Comparison of ENCODE assay signal across 1 cellular context in the genomic region with DNA sequence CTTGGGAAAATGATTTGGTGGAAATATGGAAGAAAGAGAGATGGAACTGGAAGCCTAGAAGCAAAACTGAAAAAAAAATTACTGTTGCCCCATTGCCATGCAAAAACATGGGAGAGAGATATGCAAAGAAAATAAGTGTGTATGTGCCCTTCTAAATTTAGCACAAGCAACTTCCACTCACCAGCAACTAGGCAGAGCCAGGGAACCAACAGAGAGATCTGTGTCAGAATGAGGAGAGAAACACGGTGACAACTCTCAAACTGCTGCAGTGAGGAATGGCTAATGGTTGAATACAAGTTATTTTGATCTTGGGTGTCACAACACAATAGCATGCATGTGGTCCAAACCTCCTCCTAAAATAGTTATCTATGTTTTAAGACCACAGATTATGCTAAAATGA.
TF ChIP-seq lines count a peak whose summit lies in the region.

No MANE protein-coding gene starts in this region.

TF ChIP-seq in HepG2, 621 proteins besides CTCF, POLR2A, EP300 and RAD21:
- no peak for TF ChIP-seq ZNF891 (CRISPR knock-in tag; IDR thresholded peaks at IDR 0.05)
- TF ChIP-seq, protein P1, sequence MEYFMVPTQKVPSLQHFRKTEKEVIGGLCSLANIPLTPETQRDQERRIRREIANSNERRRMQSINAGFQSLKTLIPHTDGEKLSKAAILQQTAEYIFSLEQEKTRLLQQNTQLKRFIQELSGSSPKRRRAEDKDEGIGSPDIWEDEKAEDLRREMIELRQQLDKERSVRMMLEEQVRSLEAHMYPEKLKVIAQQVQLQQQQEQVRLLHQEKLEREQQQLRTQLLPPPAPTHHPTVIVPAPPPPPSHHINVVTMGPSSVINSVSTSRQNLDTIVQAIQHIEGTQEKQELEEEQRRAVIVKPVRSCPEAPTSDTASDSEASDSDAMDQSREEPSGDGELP (IDR thresholded peaks at IDR 0.05; ENCODE audit: borderline replicate concordance, low read depth): no peak
- TF ChIP-seq, protein P2, sequence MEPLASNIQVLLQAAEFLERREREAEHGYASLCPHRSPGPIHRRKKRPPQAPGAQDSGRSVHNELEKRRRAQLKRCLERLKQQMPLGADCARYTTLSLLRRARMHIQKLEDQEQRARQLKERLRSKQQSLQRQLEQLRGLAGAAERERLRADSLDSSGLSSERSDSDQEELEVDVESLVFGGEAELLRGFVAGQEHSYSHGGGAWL (CRISPR knock-in tag; IDR thresholded peaks at IDR 0.05): no peak
- TF ChIP-seq, protein P3, sequence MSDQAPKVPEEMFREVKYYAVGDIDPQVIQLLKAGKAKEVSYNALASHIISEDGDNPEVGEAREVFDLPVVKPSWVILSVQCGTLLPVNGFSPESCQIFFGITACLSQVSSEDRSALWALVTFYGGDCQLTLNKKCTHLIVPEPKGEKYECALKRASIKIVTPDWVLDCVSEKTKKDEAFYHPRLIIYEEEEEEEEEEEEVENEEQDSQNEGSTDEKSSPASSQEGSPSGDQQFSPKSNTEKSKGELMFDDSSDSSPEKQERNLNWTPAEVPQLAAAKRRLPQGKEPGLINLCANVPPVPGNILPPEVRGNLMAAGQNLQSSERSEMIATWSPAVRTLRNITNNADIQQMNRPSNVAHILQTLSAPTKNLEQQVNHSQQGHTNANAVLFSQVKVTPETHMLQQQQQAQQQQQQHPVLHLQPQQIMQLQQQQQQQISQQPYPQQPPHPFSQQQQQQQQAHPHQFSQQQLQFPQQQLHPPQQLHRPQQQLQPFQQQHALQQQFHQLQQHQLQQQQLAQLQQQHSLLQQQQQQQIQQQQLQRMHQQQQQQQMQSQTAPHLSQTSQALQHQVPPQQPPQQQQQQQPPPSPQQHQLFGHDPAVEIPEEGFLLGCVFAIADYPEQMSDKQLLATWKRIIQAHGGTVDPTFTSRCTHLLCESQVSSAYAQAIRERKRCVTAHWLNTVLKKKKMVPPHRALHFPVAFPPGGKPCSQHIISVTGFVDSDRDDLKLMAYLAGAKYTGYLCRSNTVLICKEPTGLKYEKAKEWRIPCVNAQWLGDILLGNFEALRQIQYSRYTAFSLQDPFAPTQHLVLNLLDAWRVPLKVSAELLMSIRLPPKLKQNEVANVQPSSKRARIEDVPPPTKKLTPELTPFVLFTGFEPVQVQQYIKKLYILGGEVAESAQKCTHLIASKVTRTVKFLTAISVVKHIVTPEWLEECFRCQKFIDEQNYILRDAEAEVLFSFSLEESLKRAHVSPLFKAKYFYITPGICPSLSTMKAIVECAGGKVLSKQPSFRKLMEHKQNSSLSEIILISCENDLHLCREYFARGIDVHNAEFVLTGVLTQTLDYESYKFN (CRISPR knock-in tag; conservative IDR thresholded peaks at IDR 0.05): no peak
- TF ChIP-seq ZNF652 (CRISPR knock-in tag; IDR thresholded peaks at IDR 0.05; ENCODE audit: borderline replicate concordance, low read depth): no peak
- no peak for TF ChIP-seq EED (CRISPR knock-in tag; IDR thresholded peaks at IDR 0.05)
- no peak for TF ChIP-seq TBX2 (CRISPR knock-in tag; IDR thresholded peaks at IDR 0.05; ENCODE audit: borderline replicate concordance)
- TF ChIP-seq, protein P4, sequence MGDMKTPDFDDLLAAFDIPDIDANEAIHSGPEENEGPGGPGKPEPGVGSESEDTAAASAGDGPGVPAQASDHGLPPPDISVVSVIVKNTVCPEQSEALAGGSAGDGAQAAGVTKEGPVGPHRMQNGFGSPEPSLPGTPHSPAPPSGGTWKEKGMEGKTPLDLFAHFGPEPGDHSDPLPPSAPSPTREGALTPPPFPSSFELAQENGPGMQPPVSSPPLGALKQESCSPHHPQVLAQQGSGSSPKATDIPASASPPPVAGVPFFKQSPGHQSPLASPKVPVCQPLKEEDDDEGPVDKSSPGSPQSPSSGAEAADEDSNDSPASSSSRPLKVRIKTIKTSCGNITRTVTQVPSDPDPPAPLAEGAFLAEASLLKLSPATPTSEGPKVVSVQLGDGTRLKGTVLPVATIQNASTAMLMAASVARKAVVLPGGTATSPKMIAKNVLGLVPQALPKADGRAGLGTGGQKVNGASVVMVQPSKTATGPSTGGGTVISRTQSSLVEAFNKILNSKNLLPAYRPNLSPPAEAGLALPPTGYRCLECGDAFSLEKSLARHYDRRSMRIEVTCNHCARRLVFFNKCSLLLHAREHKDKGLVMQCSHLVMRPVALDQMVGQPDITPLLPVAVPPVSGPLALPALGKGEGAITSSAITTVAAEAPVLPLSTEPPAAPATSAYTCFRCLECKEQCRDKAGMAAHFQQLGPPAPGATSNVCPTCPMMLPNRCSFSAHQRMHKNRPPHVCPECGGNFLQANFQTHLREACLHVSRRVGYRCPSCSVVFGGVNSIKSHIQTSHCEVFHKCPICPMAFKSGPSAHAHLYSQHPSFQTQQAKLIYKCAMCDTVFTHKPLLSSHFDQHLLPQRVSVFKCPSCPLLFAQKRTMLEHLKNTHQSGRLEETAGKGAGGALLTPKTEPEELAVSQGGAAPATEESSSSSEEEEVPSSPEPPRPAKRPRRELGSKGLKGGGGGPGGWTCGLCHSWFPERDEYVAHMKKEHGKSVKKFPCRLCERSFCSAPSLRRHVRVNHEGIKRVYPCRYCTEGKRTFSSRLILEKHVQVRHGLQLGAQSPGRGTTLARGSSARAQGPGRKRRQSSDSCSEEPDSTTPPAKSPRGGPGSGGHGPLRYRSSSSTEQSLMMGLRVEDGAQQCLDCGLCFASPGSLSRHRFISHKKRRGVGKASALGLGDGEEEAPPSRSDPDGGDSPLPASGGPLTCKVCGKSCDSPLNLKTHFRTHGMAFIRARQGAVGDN (CRISPR knock-in tag; IDR thresholded peaks at IDR 0.05): no peak
- no peak for TF ChIP-seq TEAD2 (CRISPR knock-in tag; IDR thresholded peaks at IDR 0.05)
- TF ChIP-seq MATR3 (CRISPR knock-in tag; IDR thresholded peaks at IDR 0.05): no peak
- TF ChIP-seq, protein P5, sequence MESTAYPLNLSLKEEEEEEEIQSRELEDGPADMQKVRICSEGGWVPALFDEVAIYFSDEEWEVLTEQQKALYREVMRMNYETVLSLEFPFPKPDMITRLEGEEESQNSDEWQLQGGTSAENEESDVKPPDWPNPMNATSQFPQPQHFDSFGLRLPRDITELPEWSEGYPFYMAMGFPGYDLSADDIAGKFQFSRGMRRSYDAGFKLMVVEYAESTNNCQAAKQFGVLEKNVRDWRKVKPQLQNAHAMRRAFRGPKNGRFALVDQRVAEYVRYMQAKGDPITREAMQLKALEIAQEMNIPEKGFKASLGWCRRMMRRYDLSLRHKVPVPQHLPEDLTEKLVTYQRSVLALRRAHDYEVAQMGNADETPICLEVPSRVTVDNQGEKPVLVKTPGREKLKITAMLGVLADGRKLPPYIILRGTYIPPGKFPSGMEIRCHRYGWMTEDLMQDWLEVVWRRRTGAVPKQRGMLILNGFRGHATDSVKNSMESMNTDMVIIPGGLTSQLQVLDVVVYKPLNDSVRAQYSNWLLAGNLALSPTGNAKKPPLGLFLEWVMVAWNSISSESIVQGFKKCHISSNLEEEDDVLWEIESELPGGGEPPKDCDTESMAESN (CRISPR knock-in tag; conservative IDR thresholded peaks at IDR 0.05): no peak
- no peak for TF ChIP-seq ZBTB20 (CRISPR knock-in tag; IDR thresholded peaks at IDR 0.05; ENCODE audit: borderline replicate concordance, low read depth)
- TF ChIP-seq, protein P6, sequence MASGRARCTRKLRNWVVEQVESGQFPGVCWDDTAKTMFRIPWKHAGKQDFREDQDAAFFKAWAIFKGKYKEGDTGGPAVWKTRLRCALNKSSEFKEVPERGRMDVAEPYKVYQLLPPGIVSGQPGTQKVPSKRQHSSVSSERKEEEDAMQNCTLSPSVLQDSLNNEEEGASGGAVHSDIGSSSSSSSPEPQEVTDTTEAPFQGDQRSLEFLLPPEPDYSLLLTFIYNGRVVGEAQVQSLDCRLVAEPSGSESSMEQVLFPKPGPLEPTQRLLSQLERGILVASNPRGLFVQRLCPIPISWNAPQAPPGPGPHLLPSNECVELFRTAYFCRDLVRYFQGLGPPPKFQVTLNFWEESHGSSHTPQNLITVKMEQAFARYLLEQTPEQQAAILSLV (CRISPR knock-in tag; IDR thresholded peaks at IDR 0.05; ENCODE audit: borderline replicate concordance): no peak
- no peak for TF ChIP-seq CHCHD3 (CRISPR knock-in tag; IDR thresholded peaks at IDR 0.05)
- no peak for TF ChIP-seq CCAR2 (optimal IDR thresholded peaks at IDR 0.05; ENCODE audit: low read depth, low read length)
- no peak for TF ChIP-seq DMAP1 (CRISPR knock-in tag; IDR thresholded peaks at IDR 0.05)
- no peak for TF ChIP-seq NCOA1 (CRISPR knock-in tag; IDR thresholded peaks at IDR 0.05)
- TF ChIP-seq ZFP1 (CRISPR knock-in tag; IDR thresholded peaks at IDR 0.05): no peak
- no peak for TF ChIP-seq CEBPG (CRISPR knock-in tag; IDR thresholded peaks at IDR 0.05)
- TF ChIP-seq ELF1 (CRISPR knock-in tag; IDR thresholded peaks at IDR 0.05): no peak
